ENCODE assay signal across 19 cellular contexts in genomic region chr19:7370546-7370945, GRCh38.
"Had no signal": no experiment of that assay in that cellular context is flagged by ENCODE, and none has a peak within 500 bp of the region (broad histone marks: within the 10 kb centered on the region; RNA-seq: fewer than 3 reads in every experiment).

No MANE protein-coding gene starts in this region.

- H3K9me3 Mint-ChIP-seq: immature natural killer cell; memory B cell; naive thymus-derived CD4-positive, alpha-beta T cell; stimulated activated naive CD8-positive, alpha-beta T cell treated with anti-CD3 and anti-CD28 coated beads, Interleukin-15, Interleukin-2, amounts not matched to agents 100 ng/mL and 50 ng/mL, for 24 hours had no signal

- H3K27ac ChIP-seq: coronary artery, esophagus squamous epithelium, left lung, lower lobe of right lung, neutrophil, right atrium auricular region, testis, tibial nerve had no signal

- H3K27me3 Mint-ChIP-seq: memory B cell; naive thymus-derived CD4-positive, alpha-beta T cell; stimulated activated naive CD8-positive, alpha-beta T cell treated with anti-CD3 and anti-CD28 coated beads, Interleukin-15, Interleukin-2, amounts not matched to agents 100 ng/mL and 50 ng/mL, for 24 hours had no signal

- H3K27me3 ChIP-seq: esophagus squamous epithelium, left lung, neutrophil, right atrium auricular region, testis, tibial nerve had no signal

- H3K4me3 Mint-ChIP-seq: immature natural killer cell; memory B cell; naive thymus-derived CD4-positive, alpha-beta T cell; stimulated activated naive CD8-positive, alpha-beta T cell treated with anti-CD3 and anti-CD28 coated beads, Interleukin-15, Interleukin-2, amounts not matched to agents 100 ng/mL and 50 ng/mL, for 24 hours had no signal

- ATAC-seq: left lung; lower lobe of right lung; naive thymus-derived CD4-positive, alpha-beta T cell had no signal

- H3K9me3 ChIP-seq: esophagus squamous epithelium, left lung, lower lobe of right lung, right atrium auricular region, testis, tibial nerve had no signal

- H3K4me3 ChIP-seq: coronary artery, esophagus squamous epithelium, left lung, lower lobe of right lung, right atrium auricular region, testis, tibial nerve had no signal

- H3K36me3 ChIP-seq: esophagus squamous epithelium, lower lobe of right lung, right atrium auricular region had no signal

- DNase-seq: central memory CD4-positive, alpha-beta T cell; effector memory CD4-positive, alpha-beta T cell; esophagus squamous epithelium; foreskin fibroblast; immature natural killer cell; left lung; lower lobe of right lung; midbrain; naive thymus-derived CD4-positive, alpha-beta T cell; small intestine; stimulated activated CD4-positive, alpha-beta T cell treated with anti-CD3 and anti-CD28 coated beads, Interleukin-12 subunit alpha, Interleukin-12 subunit beta, amount 100 ng/mL, for 4 hours; stimulated activated CD4-positive, alpha-beta T cell treated with anti-CD3 and anti-CD28 coated beads, Interleukin-2, amount 100 ng/mL, for 48 hours; testis had no signal

- H3K4me1 ChIP-seq: left lung, lower lobe of right lung, right atrium auricular region, testis, tibial nerve had no signal

- H3K27ac Mint-ChIP-seq: memory B cell had no signal
